14 cellular contexts compared by ENCODE assay signal in genomic region chr19:6476896-6477431, GRCh38. TPM values are rescaled to one million over a fixed set of nuclear protein-coding genes. Genes with fewer than 3 reads are reported as not detected.
DNase-seq lines count a peak whose midpoint lies in the region; ATAC-seq, FAIRE-seq and TF ChIP-seq lines count a peak whose summit lies in the region.
"Had no signal": no experiment of that assay in that cellular context is flagged by ENCODE, and none has a peak within 500 bp of the region (broad histone marks: within the 10 kb centered on the region; RNA-seq: fewer than 3 reads in every experiment).

No MANE protein-coding gene starts in this region.

- TF ChIP-seq CTCF in Panc1 (IDR thresholded peaks at IDR 0.05), result no peak
- TF ChIP-seq CTCF in H1 (IDR thresholded peaks at IDR 0.05; ENCODE audit: control extremely low read depth in 1 of 3, insufficient read depth in 1 of 3, low read depth in 1 of 3, low read length in 3 of 3), result no peak
- no peak for TF ChIP-seq CTCF in glutamatergic neuron (IDR thresholded peaks at IDR 0.05; ENCODE audit: partially characterized antibody, unreplicated experiment)

- H2BK12ac ChIP-seq in H1 (ENCODE audit: low read depth, low read length) (no peak overlapping the region), mesenchymal stem cell (ENCODE audit: low read length in 2 of 2) (no peak overlapping the region)

- H3K4me2 ChIP-seq in H1 (ENCODE audit: insufficient read depth in 1 of 2, low read depth in 2 of 2, low read length in 2 of 2), result peak overlapping the region; percentile 85 to 99
- H3K4me2 ChIP-seq in mesenchymal stem cell (ENCODE audit: low read length, poor library complexity, severe bottlenecking), result peak overlapping the region; percentile 61

- no peaks in the 10 kb centered on the region for H3K9me3 Mint-ChIP-seq in stimulated activated naive B cell treated with anti-CD40 and anti-IgM and Interleukin-4, amounts not matched to agents 10 μg/mL and 1 μg/mL and 100 μg/mL, for 72 hours
- H3K9me3 Mint-ChIP-seq in glutamatergic neuron (ENCODE audit: unreplicated experiment), result no peaks in the 10 kb centered on the region
- H3K9me3 Mint-ChIP-seq: naive thymus-derived CD8-positive, alpha-beta T cell had no signal

- H3K4me3 ChIP-seq in Panc1 (ENCODE audit: low read depth in 2 of 2, low read length in 2 of 2) (peak overlapping the region; percentile 33 to 58), H1 (ENCODE audit: extremely low read depth in 1 of 4, insufficient read depth in 2 of 4, low read depth in 3 of 4, low read length in 4 of 4) (peak overlapping the region; percentile 44 to 66 (median 55); a peak in 7 of 8 replicates), mesenchymal stem cell (ENCODE audit: insufficient read depth in 1 of 2, low read depth in 1 of 2, low read length in 2 of 2) (peak overlapping the region in 1 of 2 experiments; percentile 34)

- H3K56ac ChIP-seq in H1 (replicated peaks; ENCODE audit: insufficient read length, low read depth, low read length), result no peak overlapping the region

- H3K27ac Mint-ChIP-seq in stimulated activated naive B cell treated with anti-CD40 and anti-IgM and Interleukin-4, amounts not matched to agents 10 μg/mL and 1 μg/mL and 100 μg/mL, for 72 hours, result peak overlapping the region; percentile 25
- H3K27ac Mint-ChIP-seq in glutamatergic neuron (ENCODE audit: unreplicated experiment), result no peak overlapping the region
- H3K27ac Mint-ChIP-seq: activated CD8-positive, alpha-beta T cell treated with anti-CD3 and anti-CD28 coated beads, Interleukin-2, amount 10 ng/mL, durations not matched to agents 7 days and 5 days had no signal

- no peak overlapping the region for H2BK5ac ChIP-seq in H1 (ENCODE audit: low read depth, low read length)
- H2BK5ac ChIP-seq in mesenchymal stem cell (ENCODE audit: low read depth, low read length, poor library complexity, severe bottlenecking), result no peak overlapping the region

- 6% methylated on average over 21 of the region's 29 CpGs; no CpG with 5 or more reads in 1 of the 2 experiments for WGBS in H1 (ENCODE audit: extremely low coverage in 1 of 2, insufficient coverage in 1 of 2, insufficient read length in 1 of 2, insufficient replicate concordance in 2 of 2, low coverage in 1 of 2, low lambda C conversion rate in 2 of 2, missing lambda C conversion rate in 1 of 2), 2 experiments
- 41% methylated on average over 21 of the region's 29 CpGs for WGBS in mesenchymal stem cell

- no peak for TF ChIP-seq RAD21 in H1 (IDR thresholded peaks at IDR 0.05 in 1 of 2, conservative IDR thresholded peaks at IDR 0.05 in 1 of 2; ENCODE audit: low read depth in 2 of 2, low read length in 2 of 2)

- no peak for FAIRE-seq in H1 (lab: Jason Lieb, UNC)

- H3K23ac ChIP-seq in H1 (ENCODE audit: insufficient read length) (no peak overlapping the region), mesenchymal stem cell (ENCODE audit: low read length in 2 of 2) (no peak overlapping the region)

- H2BK20ac ChIP-seq in H1 (ENCODE audit: low read length), result no peak overlapping the region

- no TSS peak for BruUV-seq in Panc1 (replicated peaks; lab: Mats Ljungman, UMichigan)

- H2BK15ac ChIP-seq in H1 (ENCODE audit: low read length), result no peak overlapping the region
- no peak overlapping the region for H2BK15ac ChIP-seq in mesenchymal stem cell (ENCODE audit: low read depth, poor library complexity, severe bottlenecking)

- no peak for TF ChIP-seq POLR2A in H1 (IDR thresholded peaks at IDR 0.05; ENCODE audit: control extremely low read depth in 1 of 2, low read depth in 2 of 2, low read length in 2 of 2)

- H2BK120ac ChIP-seq in H1 (replicated peaks; ENCODE audit: low read depth, low read length) (no peak overlapping the region), mesenchymal stem cell (ENCODE audit: low read depth, low read length) (no peak overlapping the region)

- H3K9ac ChIP-seq in H1 (replicated peaks in 1 of 4; ENCODE audit: extremely low read depth in 1 of 4, low read depth in 3 of 4, low read length in 3 of 4) (no peak overlapping the region), mesenchymal stem cell (ENCODE audit: low read length) (no peak overlapping the region)

- H4K20me1 ChIP-seq in H1 (replicated peaks in 1 of 2; ENCODE audit: control insufficient read depth in 1 of 2, insufficient read depth in 2 of 2, low read length in 2 of 2), result peaks cover 0 to 3% of the 10 kb centered on the region in 2 experiments

- peak overlapping the region; percentile 81; the same call in 1 of the 2 replicates for H2AFZ ChIP-seq in H1 (ENCODE audit: low read length)
- H2AFZ ChIP-seq in mesenchymal stem cell (ENCODE audit: low read depth, low read length), result no peak overlapping the region

- H4K8ac ChIP-seq in H1 (ENCODE audit: extremely low read depth, insufficient read depth, low read length) (peak overlapping the region; percentile 77; the same call in 1 of the 2 replicates), mesenchymal stem cell (ENCODE audit: low read length) (no peak overlapping the region)

- H2AK5ac ChIP-seq in H1 (ENCODE audit: low read depth, low read length) (no peak overlapping the region), mesenchymal stem cell (ENCODE audit: low read length, severe bottlenecking) (no peak overlapping the region)

- POLR2A ChIA-PET in Panc1 (lab: Charles Lee) (interaction anchor here (0.6 kb wide), 1 partner anchor 20 kb away, joined by 5 read pairs; no protein-coding TSS in a partner anchor), H1 (lab: Charles Lee; ENCODE audit: partially characterized antibody) (interaction anchor here (0.9 to 1.6 kb wide), 9 partner anchors 11 to 262 kb away, joined by 3 to 9 read pairs (median 4); partner anchors contain the start of genes CRB3, KHSRP, SLC25A23 and TNFSF9)

- H3K4ac ChIP-seq in H1 (replicated peaks; ENCODE audit: insufficient read length, low read depth, low read length) (no peak overlapping the region), mesenchymal stem cell (ENCODE audit: low read depth in 1 of 2, low read length in 2 of 2) (no peak overlapping the region)

- DNase-seq in Panc1 (ENCODE audit: low read depth, low spot score) (no peak), H1 (ENCODE audit: low read depth in 1 of 2, low spot score in 2 of 2) (no peak), mesenchymal stem cell (no peak), cerebellar nuclear complex (lab: John Stamatoyannopoulos, UW) (no peak), AG08396 (ENCODE audit: low spot score) (no peak), superior temporal gyrus (ENCODE audit: extremely low spot score) (no peak), glutamatergic neuron (no peak)
- no peak for DNase-seq in stimulated activated naive B cell treated with anti-CD40 and anti-IgM and Interleukin-4, amounts not matched to agents 10 μg/mL and 1 μg/mL and 100 μg/mL, for 72 hours
- DNase-seq: GF-D8, NCI-H2029 treated with DMSO at 0.1 percent for 48 hours, NCI-H748 treated with DMSO at 0.1 percent for 48 hours had no signal

- no peak overlapping the region; the same call in 1 of the 2 replicates for H3K18ac ChIP-seq in H1 (ENCODE audit: extremely low read depth, low read length)
- no peak overlapping the region for H3K18ac ChIP-seq in mesenchymal stem cell (ENCODE audit: low read depth in 1 of 2, low read length in 2 of 2)

- no peaks in the 10 kb centered on the region for H3K79me2 ChIP-seq in H1 (ENCODE audit: control insufficient read depth in 1 of 2, insufficient read depth in 2 of 2, low read length in 2 of 2)

- H3K4me1 Mint-ChIP-seq in stimulated activated naive B cell treated with anti-CD40 and anti-IgM and Interleukin-4, amounts not matched to agents 10 μg/mL and 1 μg/mL and 100 μg/mL, for 72 hours, result peaks cover 12 to 27% of the 10 kb centered on the region in 2 donors
- no peaks in the 10 kb centered on the region for H3K4me1 Mint-ChIP-seq in glutamatergic neuron (ENCODE audit: low read depth, unreplicated experiment)

- H3K79me1 ChIP-seq in H1 (ENCODE audit: low read depth, low read length) (no peaks in the 10 kb centered on the region), mesenchymal stem cell (replicated peaks; ENCODE audit: low read length, poor library complexity, severe bottlenecking) (no peaks in the 10 kb centered on the region)

- in situ Hi-C loops in Panc1 (cut with HindIII; ENCODE audit: low pct_unique_long_range_greater_than_20kb, low sequenced_read_pairs), result no loop called here

- H3K14ac ChIP-seq in H1 (ENCODE audit: insufficient read length), result no peak overlapping the region
- no peak overlapping the region for H3K14ac ChIP-seq in mesenchymal stem cell (ENCODE audit: low read length in 2 of 2)

- no peaks in the 10 kb centered on the region for H3K27me3 ChIP-seq in Panc1 (ENCODE audit: control insufficient read depth, insufficient read depth, low read length)
- peaks cover 0 to 16% (median 9%) of the 10 kb centered on the region in 4 experiments; a peak in 6 of 7 replicates for H3K27me3 ChIP-seq in H1 (replicated peaks in 1 of 4; ENCODE audit: control insufficient read depth in 3 of 4, extremely low read depth in 1 of 4, insufficient read depth in 3 of 4, low read length in 3 of 4)
- peaks cover 19 to 64% of the 10 kb centered on the region in 2 experiments for H3K27me3 ChIP-seq in mesenchymal stem cell (ENCODE audit: control insufficient read depth in 1 of 2, insufficient read depth in 1 of 2, low read length in 2 of 2)

- peaks cover 16% of the 10 kb centered on the region for H3K23me2 ChIP-seq in H1 (ENCODE audit: low read depth, low read length)

- peaks cover 25 to 32% of the 10 kb centered on the region in 2 donors for H3K36me3 Mint-ChIP-seq in stimulated activated naive B cell treated with anti-CD40 and anti-IgM and Interleukin-4, amounts not matched to agents 10 μg/mL and 1 μg/mL and 100 μg/mL, for 72 hours
- H3K36me3 Mint-ChIP-seq in glutamatergic neuron (ENCODE audit: unreplicated experiment), result peaks cover 4% of the 10 kb centered on the region

- intact Hi-C loops in Panc1 (cut with micrococcal nuclease; ENCODE audit: unreplicated experiment), result no loop called here

- H3K27me3 Mint-ChIP-seq in stimulated activated naive B cell treated with anti-CD40 and anti-IgM and Interleukin-4, amounts not matched to agents 10 μg/mL and 1 μg/mL and 100 μg/mL, for 72 hours, result no peaks in the 10 kb centered on the region
- peaks cover 1% of the 10 kb centered on the region for H3K27me3 Mint-ChIP-seq in glutamatergic neuron (ENCODE audit: unreplicated experiment)
- H3K27me3 Mint-ChIP-seq: naive thymus-derived CD8-positive, alpha-beta T cell had no signal

- H3K4me3 Mint-ChIP-seq in stimulated activated naive B cell treated with anti-CD40 and anti-IgM and Interleukin-4, amounts not matched to agents 10 μg/mL and 1 μg/mL and 100 μg/mL, for 72 hours, result no peak overlapping the region
- no peak overlapping the region for H3K4me3 Mint-ChIP-seq in glutamatergic neuron (ENCODE audit: unreplicated experiment)
- H3K4me3 Mint-ChIP-seq: activated CD8-positive, alpha-beta T cell treated with anti-CD3 and anti-CD28 coated beads, Interleukin-2, amount 10 ng/mL, durations not matched to agents 7 days and 5 days had no signal

- H3K36me3 ChIP-seq in Panc1 (ENCODE audit: control insufficient read depth, insufficient read depth, low read length) (no peaks in the 10 kb centered on the region), H1 (ENCODE audit: control insufficient read depth in 2 of 4, insufficient read depth in 4 of 4, low read length in 3 of 4) (no peaks in the 10 kb centered on the region), mesenchymal stem cell (ENCODE audit: control insufficient read depth in 1 of 2, insufficient read depth in 2 of 2, low read depth in 1 of 2, low read length in 2 of 2) (no peaks in the 10 kb centered on the region)

- no peaks in the 10 kb centered on the region for H3K9me3 ChIP-seq in Panc1 (ENCODE audit: control insufficient read depth, insufficient read depth, low read depth, low read length)
- H3K9me3 ChIP-seq in H1 (ENCODE audit: insufficient read depth in 2 of 2, low read depth in 1 of 2, low read length in 1 of 2), result no peaks in the 10 kb centered on the region
- no peaks in the 10 kb centered on the region for H3K9me3 ChIP-seq in mesenchymal stem cell (ENCODE audit: control insufficient read depth, low read length)

- CTCF ChIA-PET in Panc1 (lab: Charles Lee), result no interaction called here
- CTCF ChIA-PET in H1 (lab: Charles Lee; ENCODE audit: partially characterized antibody), result interaction anchor here (0.5 to 2.3 kb wide), 7 partner anchors 14 to 293 kb away, joined by 3 to 6 read pairs (median 4); partner anchors contain the start of gene TUBB4A

- H4K91ac ChIP-seq in H1 (replicated peaks; ENCODE audit: insufficient read length, low read length) (no peak overlapping the region), mesenchymal stem cell (ENCODE audit: low read length) (no peak overlapping the region)

- no peak overlapping the region; the same call in 1 of the 2 replicates for H3K27ac ChIP-seq in Panc1 (ENCODE audit: low read length)
- H3K27ac ChIP-seq in H1 (ENCODE audit: low read depth, low read length), result no peak overlapping the region
- no peak overlapping the region for H3K27ac ChIP-seq in mesenchymal stem cell (ENCODE audit: low read length, poor library complexity, severe bottlenecking)
- H3K27ac ChIP-seq: skin epidermis had no signal

- no peak for TF ChIP-seq EP300 in H1 (IDR thresholded peaks at IDR 0.05; ENCODE audit: borderline replicate concordance in 1 of 2, low read depth in 2 of 2, low read length in 2 of 2)

- H3K4me1 ChIP-seq in Panc1 (ENCODE audit: control insufficient read depth, insufficient read depth, low read length) (no peaks in the 10 kb centered on the region), H1 (replicated peaks in 1 of 4; ENCODE audit: control insufficient read depth in 3 of 4, insufficient read depth in 4 of 4, low read length in 3 of 4) (peaks cover 0 to 12% (median 9%) of the 10 kb centered on the region in 4 experiments; a peak in 5 of 7 replicates), mesenchymal stem cell (ENCODE audit: control insufficient read depth, insufficient read depth, low read depth, low read length) (peaks cover 32% of the 10 kb centered on the region)

- ATAC-seq in Panc1, result no peak
- ATAC-seq in stimulated activated naive B cell treated with anti-CD40 and anti-IgM and Interleukin-4, amounts not matched to agents 10 μg/mL and 1 μg/mL and 100 μg/mL, for 72 hours (replicated peaks), result no peak

- H4K5ac ChIP-seq in H1 (ENCODE audit: insufficient read length, low read depth, low read length), result no peak overlapping the region

RNA-seq across cellular contexts. Expression of gene DENND1C, which starts 4.6 kb away (rescaled TPM):
- total RNA-seq in Panc1 (2021; ENCODE audit: unreplicated experiment) (0.39 TPM), glutamatergic neuron (ENCODE audit: unreplicated experiment) (not detected)
- polyA plus RNA-seq in Panc1 (2012; ENCODE audit: insufficient read length), result 1.2 TPM
- 3.7 and 4.0 TPM in 2 replicates for total RNA-seq in H1 (2021; fragmentation: NEBNext Ultra II Directional; extraction: Animal tissue kit (Norgen Biotek cat#: 25700))
- 3.6 and 3.9 TPM in 2 replicates for polyA plus RNA-seq in H1 (2011; rRNA removed)
- polyA plus RNA-seq in H1 (2011; cell fraction: cytosol; rRNA removed), result 2.6 TPM
- 3.6 TPM for polyA plus RNA-seq in H1 (2011; cell fraction: nucleus; rRNA removed)
- 19.7 to 29.2 TPM (median 22.4 TPM) in 4 replicates for polyA plus RNA-seq in H1 (2012, experiment 1 of 2)
- 15.8 TPM for polyA plus RNA-seq in H1 (2012, experiment 2 of 2)
- 5.4 TPM for polyA plus RNA-seq in H1 (2013, experiment 1 of 2)
- 5.5 TPM for polyA plus RNA-seq in H1 (2013, experiment 2 of 2)
- 0.91 and 1.1 TPM in 2 replicates for polyA minus RNA-seq in H1 (2011; rRNA and poly(A)+ RNA removed)
- 1.8 TPM for polyA minus RNA-seq in H1 (2011; cell fraction: cytosol; rRNA and poly(A)+ RNA removed)
- 1.6 TPM for polyA minus RNA-seq in H1 (2011; cell fraction: nucleus; rRNA and poly(A)+ RNA removed)
- 0.03 TPM for polyA plus RNA-seq in mesenchymal stem cell (2013, experiment 1 of 2)
- polyA plus RNA-seq in mesenchymal stem cell (2013, experiment 2 of 2), result 0.04 TPM

RNA-seq across cellular contexts. Expression of gene CRB3, which starts 12.9 kb away (rescaled TPM):
- total RNA-seq in Panc1 (2021; ENCODE audit: unreplicated experiment) (0.21 TPM), glutamatergic neuron (ENCODE audit: unreplicated experiment) (not detected)
- 0.55 TPM for polyA plus RNA-seq in Panc1 (2012; ENCODE audit: insufficient read length)
- total RNA-seq in H1 (2021; fragmentation: NEBNext Ultra II Directional; extraction: Animal tissue kit (Norgen Biotek cat#: 25700)), result 21.1 and 24.6 TPM in 2 replicates
- polyA plus RNA-seq in H1 (2011; rRNA removed), result 24.6 and 33.7 TPM in 2 replicates
- polyA plus RNA-seq in H1 (2011; cell fraction: cytosol; rRNA removed), result 19.3 TPM
- polyA plus RNA-seq in H1 (2011; cell fraction: nucleus; rRNA removed), result 16.0 TPM
- polyA plus RNA-seq in H1 (2012, experiment 1 of 2), result 12.4 to 17.6 TPM (median 16.4 TPM) in 4 replicates
- polyA plus RNA-seq in H1 (2012, experiment 2 of 2), result 18.0 TPM
- 17.0 TPM for polyA plus RNA-seq in H1 (2013, experiment 1 of 2)
- 19.9 TPM for polyA plus RNA-seq in H1 (2013, experiment 2 of 2)
- 6.2 and 6.6 TPM in 2 replicates for polyA minus RNA-seq in H1 (2011; rRNA and poly(A)+ RNA removed)
- 14.1 TPM for polyA minus RNA-seq in H1 (2011; cell fraction: cytosol; rRNA and poly(A)+ RNA removed)
- polyA minus RNA-seq in H1 (2011; cell fraction: nucleus; rRNA and poly(A)+ RNA removed), result 9.0 TPM
- polyA plus RNA-seq in mesenchymal stem cell (2013, experiment 1 of 2), result not detected
- polyA plus RNA-seq in mesenchymal stem cell (2013, experiment 2 of 2), result not detected

RNA-seq across cellular contexts. Expression of gene SLC25A23, which starts 17.4 kb away (rescaled TPM):
- total RNA-seq in Panc1 (2021; ENCODE audit: unreplicated experiment) (18.7 TPM), glutamatergic neuron (ENCODE audit: unreplicated experiment) (30.2 TPM)
- polyA plus RNA-seq in Panc1 (2012; ENCODE audit: insufficient read length), result 23.1 TPM
- 48.1 and 54.0 TPM in 2 replicates for total RNA-seq in H1 (2021; fragmentation: NEBNext Ultra II Directional; extraction: Animal tissue kit (Norgen Biotek cat#: 25700))
- 18.0 and 31.5 TPM in 2 replicates for polyA plus RNA-seq in H1 (2011; rRNA removed)
- 18.1 TPM for polyA plus RNA-seq in H1 (2011; cell fraction: cytosol; rRNA removed)
- 23.6 TPM for polyA plus RNA-seq in H1 (2011; cell fraction: nucleus; rRNA removed)
- polyA plus RNA-seq in H1 (2012, experiment 1 of 2), result 45.9 to 52.0 TPM (median 51.1 TPM) in 4 replicates
- 52.2 TPM for polyA plus RNA-seq in H1 (2012, experiment 2 of 2)
- 55.6 TPM for polyA plus RNA-seq in H1 (2013, experiment 1 of 2)
- polyA plus RNA-seq in H1 (2013, experiment 2 of 2), result 57.5 TPM
- 11.9 and 19.4 TPM in 2 replicates for polyA minus RNA-seq in H1 (2011; rRNA and poly(A)+ RNA removed)
- 33.5 TPM for polyA minus RNA-seq in H1 (2011; cell fraction: cytosol; rRNA and poly(A)+ RNA removed)
- polyA minus RNA-seq in H1 (2011; cell fraction: nucleus; rRNA and poly(A)+ RNA removed), result 17.9 TPM
- 60.2 TPM for polyA plus RNA-seq in mesenchymal stem cell (2013, experiment 1 of 2)
- 59.0 TPM for polyA plus RNA-seq in mesenchymal stem cell (2013, experiment 2 of 2)

RNA-seq across cellular contexts. Expression of gene TUBB4A, which starts 25.1 kb away (rescaled TPM):
- total RNA-seq in Panc1 (2021; ENCODE audit: unreplicated experiment), result 4.4 TPM
- polyA plus RNA-seq in Panc1 (2012; ENCODE audit: insufficient read length), result 17.9 TPM
- total RNA-seq in H1 (2021; fragmentation: NEBNext Ultra II Directional; extraction: Animal tissue kit (Norgen Biotek cat#: 25700)), result 21.2 and 30.4 TPM in 2 replicates
- 16.8 and 29.9 TPM in 2 replicates for polyA plus RNA-seq in H1 (2011; rRNA removed)
- 10.4 TPM for polyA plus RNA-seq in H1 (2011; cell fraction: cytosol; rRNA removed)
- 13.4 TPM for polyA plus RNA-seq in H1 (2011; cell fraction: nucleus; rRNA removed)
- polyA plus RNA-seq in H1 (2012, experiment 1 of 2), result 29.0 to 42.9 TPM (median 38.1 TPM) in 4 replicates
- polyA plus RNA-seq in H1 (2012, experiment 2 of 2), result 36.9 TPM
- 33.7 TPM for polyA plus RNA-seq in H1 (2013, experiment 1 of 2)
- 32.7 TPM for polyA plus RNA-seq in H1 (2013, experiment 2 of 2)
- 8.9 and 21.0 TPM in 2 replicates for polyA minus RNA-seq in H1 (2011; rRNA and poly(A)+ RNA removed)
- polyA minus RNA-seq in H1 (2011; cell fraction: cytosol; rRNA and poly(A)+ RNA removed), result 63.5 TPM
- polyA minus RNA-seq in H1 (2011; cell fraction: nucleus; rRNA and poly(A)+ RNA removed), result 20.5 TPM
- not detected for polyA plus RNA-seq in mesenchymal stem cell (2013, experiment 1 of 2)
- 0.01 TPM for polyA plus RNA-seq in mesenchymal stem cell (2013, experiment 2 of 2)
- 225 TPM for total RNA-seq in glutamatergic neuron (ENCODE audit: unreplicated experiment)

RNA-seq across cellular contexts. Expression of gene SLC25A41, which starts 43.4 kb away (rescaled TPM):
- total RNA-seq in Panc1 (2021; ENCODE audit: unreplicated experiment), result 0.21 TPM
- polyA plus RNA-seq in Panc1 (2012; ENCODE audit: insufficient read length), result not detected
- 0.77 TPM in 1 of 2 replicates, not detected in the other for total RNA-seq in H1 (2021; fragmentation: NEBNext Ultra II Directional; extraction: Animal tissue kit (Norgen Biotek cat#: 25700))
- polyA plus RNA-seq in H1 (2011; rRNA removed), result 0.50 and 0.72 TPM in 2 replicates
- polyA plus RNA-seq in H1 (2011; cell fraction: cytosol; rRNA removed), result 0.97 TPM
- 2.2 TPM for polyA plus RNA-seq in H1 (2011; cell fraction: nucleus; rRNA removed)
- 0.55 to 1.2 TPM (median 0.88 TPM) in 4 replicates for polyA plus RNA-seq in H1 (2012, experiment 1 of 2)
- 0.83 TPM for polyA plus RNA-seq in H1 (2012, experiment 2 of 2)
- polyA plus RNA-seq in H1 (2013, experiment 1 of 2), result 0.22 TPM
- 0.22 TPM for polyA plus RNA-seq in H1 (2013, experiment 2 of 2)
- 0.38 TPM in 1 of 2 replicates, not detected in the other for polyA minus RNA-seq in H1 (2011; rRNA and poly(A)+ RNA removed)
- polyA minus RNA-seq in H1 (2011; cell fraction: cytosol; rRNA and poly(A)+ RNA removed), result not detected
- polyA minus RNA-seq in H1 (2011; cell fraction: nucleus; rRNA and poly(A)+ RNA removed), result not detected
- 0.04 TPM for polyA plus RNA-seq in mesenchymal stem cell (2013, experiment 1 of 2)
- 0.11 TPM for polyA plus RNA-seq in mesenchymal stem cell (2013, experiment 2 of 2)
- total RNA-seq in glutamatergic neuron (ENCODE audit: unreplicated experiment), result 0.29 TPM

Comparison
In these comparisons a context has a peak if more than half of its experiments do, and no peak if none do; other contexts are left out.
1. RNA of gene CRB3, which starts 12.9 kb away (total RNA-seq): 21.1 to 24.6 TPM in H1; not detected in glutamatergic neuron (single experiment) and 0.21 TPM in Panc1 (single experiment); every median in the first group is over 10 times any median in the second.